ENCODE assay signal across 14 cellular contexts in the genomic region with DNA sequence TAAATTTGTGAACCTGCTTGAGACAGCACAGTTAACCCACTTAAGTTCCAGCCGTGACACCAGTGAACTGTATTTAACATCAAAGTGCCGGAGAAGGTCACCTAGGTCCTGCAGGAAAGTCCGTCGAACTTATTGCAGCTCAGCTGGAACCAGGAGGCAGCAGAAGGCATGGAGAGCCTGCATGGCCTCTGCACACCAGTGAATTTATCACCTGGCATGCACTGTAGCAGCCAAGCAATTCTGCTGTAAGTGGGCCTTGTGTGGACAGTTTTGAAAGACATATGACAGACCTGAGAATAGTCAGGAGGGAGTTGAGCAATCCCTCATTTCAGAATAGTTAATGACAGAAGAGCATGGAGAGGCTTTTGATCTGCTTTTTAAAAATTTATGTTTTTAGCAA.
DNase-seq lines count a peak whose midpoint lies in the region; ATAC-seq and TF ChIP-seq lines count a peak whose summit lies in the region.
"Had no signal": no experiment of that assay in that cellular context is flagged by ENCODE, and none has a peak within 500 bp of the region (broad histone marks: within the 10 kb centered on the region; RNA-seq: fewer than 3 reads in every experiment).

No MANE protein-coding gene starts in this region.

- H3K4me1 ChIP-seq in breast epithelium (peaks cover 0 to 12% of the 10 kb centered on the region in 2 donors), mammary epithelial cell (ENCODE audit: insufficient read depth, low read length) (peaks cover 39% of the 10 kb centered on the region), ascending aorta (peaks cover 3 to 54% of the 10 kb centered on the region in 2 donors), parathyroid adenoma (peaks cover 25% of the 10 kb centered on the region), upper lobe of right lung (peaks cover 15% of the 10 kb centered on the region)
- H3K4me1 ChIP-seq: A549, Caco-2 had no signal

- H3K4me2 ChIP-seq in mammary epithelial cell (ENCODE audit: insufficient read depth, low read depth, low read length): no peak overlapping the region
- H3K4me2 ChIP-seq in parathyroid adenoma (ENCODE audit: low read length): peak overlapping the region; percentile 19
- H3K4me2 ChIP-seq: A549 had no signal

- in situ Hi-C loops in mammary epithelial cell (cut with MboI; ENCODE audit: low sequenced_read_pairs in 2 of 2): no loop called here

- dilution Hi-C loops in mammary epithelial cell (cut with HindIII; ENCODE audit: low sequenced_read_pairs): no loop called here

- TF ChIP-seq CTCF in breast epithelium (IDR thresholded peaks at IDR 0.05) (no peak), mammary epithelial cell (conservative IDR thresholded peaks at IDR 0.05 in 1 of 2, IDR thresholded peaks at IDR 0.05 in 1 of 2; ENCODE audit: extremely low read depth in 1 of 2, insufficient read depth in 1 of 2, low read depth in 1 of 2, low read length in 2 of 2) (no peak), ascending aorta (IDR thresholded peaks at IDR 0.05) (no peak), parathyroid adenoma (IDR thresholded peaks at IDR 0.05) (no peak), upper lobe of right lung (IDR thresholded peaks at IDR 0.05) (no peak)

- no peak overlapping the region for H3K9ac ChIP-seq in mammary epithelial cell (ENCODE audit: insufficient read depth, low read length)
- H3K9ac ChIP-seq in parathyroid adenoma: no peak overlapping the region

- H3K9me3 ChIP-seq in breast epithelium (no peaks in the 10 kb centered on the region), mammary epithelial cell (replicated peaks; ENCODE audit: insufficient read depth, low read length) (no peaks in the 10 kb centered on the region), ascending aorta (no peaks in the 10 kb centered on the region), parathyroid adenoma (ENCODE audit: control insufficient read depth, low read length) (no peaks in the 10 kb centered on the region), upper lobe of right lung (no peaks in the 10 kb centered on the region)
- H3K9me3 ChIP-seq: A549, Caco-2 had no signal

- no peaks in the 10 kb centered on the region for H4K20me1 ChIP-seq in mammary epithelial cell (ENCODE audit: insufficient read depth, low read length)

- WGBS in mammary epithelial cell (ENCODE audit: low coverage, missing lambda C conversion rate): 88% methylated on average over 4 of the region's 4 CpGs

- intact Hi-C loops in breast epithelium (cut with DNase I; ENCODE audit: low total_unique reads): no loop called here
- intact Hi-C loops in mammary epithelial cell (cut with micrococcal nuclease): no loop called here
- intact Hi-C loops in ascending aorta (cut with DNase I): loop anchor here (10.0 kb wide), 1 partner anchor 270 kb away; no protein-coding TSS in a partner anchor
- intact Hi-C loops in upper lobe of right lung (cut with DNase I): no loop called here

- H3K27ac ChIP-seq in breast epithelium (peak overlapping the region; percentile 26 to 97), mammary epithelial cell (ENCODE audit: insufficient read depth, low read depth, low read length) (no peak overlapping the region), ascending aorta (peak overlapping the region; percentile 90 to 94), parathyroid adenoma (no peak overlapping the region), upper lobe of right lung (no peak overlapping the region)
- H3K27ac ChIP-seq: 22Rv1, A549, C4-2B had no signal

- BruUV-seq in mammary epithelial cell (replicated peaks; lab: Mats Ljungman, UMichigan): no TSS peak

- H3K27me3 ChIP-seq in breast epithelium: no peaks in the 10 kb centered on the region
- H3K27me3 ChIP-seq in mammary epithelial cell (ENCODE audit: insufficient read depth, low read length): no peaks in the 10 kb centered on the region
- H3K27me3 ChIP-seq in ascending aorta: no peaks in the 10 kb centered on the region
- no peaks in the 10 kb centered on the region for H3K27me3 ChIP-seq in parathyroid adenoma (ENCODE audit: control insufficient read depth, insufficient read depth, low read length)
- no peaks in the 10 kb centered on the region for H3K27me3 ChIP-seq in upper lobe of right lung

- peak; percentile 21 for ATAC-seq in upper lobe of right lung
- no peak for ATAC-seq in HG02973 (IDR thresholded peaks at IDR 0.05; ENCODE audit: unreplicated experiment)
- ATAC-seq: A549 had no signal

- no peaks in the 10 kb centered on the region for H3K36me3 ChIP-seq in breast epithelium
- H3K36me3 ChIP-seq in mammary epithelial cell (ENCODE audit: insufficient read depth, low read length): no peaks in the 10 kb centered on the region
- no peaks in the 10 kb centered on the region for H3K36me3 ChIP-seq in ascending aorta
- H3K36me3 ChIP-seq in parathyroid adenoma (ENCODE audit: control insufficient read depth, insufficient read depth, low read length): no peaks in the 10 kb centered on the region
- no peaks in the 10 kb centered on the region for H3K36me3 ChIP-seq in upper lobe of right lung

- CTCF ChIA-PET in mammary epithelial cell (lab: Charles Lee; ENCODE audit: low non-redundant PET): no interaction called here

- no peak for TF ChIP-seq POLR2A in breast epithelium (IDR thresholded peaks at IDR 0.05)

- H2AFZ ChIP-seq in mammary epithelial cell (ENCODE audit: low read depth, low read length): no peak overlapping the region
- no peak overlapping the region for H2AFZ ChIP-seq in parathyroid adenoma

- DNase-seq in breast epithelium (ENCODE audit: low spot score in 2 of 2) (no peak), mammary epithelial cell (no peak), ascending aorta (ENCODE audit: low spot score in 2 of 2) (no peak), upper lobe of right lung (no peak)
- DNase-seq in activated CD8-positive, alpha-beta memory T cell treated with anti-CD3 and anti-CD28 coated beads, Interleukin-2, amount 50 U/mL, for 48 hours: no peak
- DNase-seq: AML-193; Caco-2; CD4-positive, alpha-beta T cell; H9 had no signal

- peaks cover 8% of the 10 kb centered on the region for H3K79me2 ChIP-seq in mammary epithelial cell (ENCODE audit: insufficient read depth, low read length)
- peaks cover 9% of the 10 kb centered on the region for H3K79me2 ChIP-seq in parathyroid adenoma

- H3K4me3 ChIP-seq in breast epithelium (no peak overlapping the region), mammary epithelial cell (replicated peaks in 1 of 3; ENCODE audit: insufficient read depth in 1 of 3, low read depth in 2 of 3, low read length in 3 of 3) (no peak overlapping the region), ascending aorta (no peak overlapping the region), parathyroid adenoma (ENCODE audit: low read depth, low read length) (no peak overlapping the region), upper lobe of right lung (no peak overlapping the region)
- H3K4me3 ChIP-seq: A549 had no signal

Comparison
In these comparisons a context has a peak if more than half of its experiments do, and no peak if none do; other contexts are left out.
1. H3K27ac ChIP-seq: peak in breast epithelium (2 of 2) and ascending aorta (2 of 2); none in mammary epithelial cell (single experiment), parathyroid adenoma (single experiment) and upper lobe of right lung (single experiment).